Comparison of ENCODE assay signal across 16 cellular contexts in the genomic region with DNA sequence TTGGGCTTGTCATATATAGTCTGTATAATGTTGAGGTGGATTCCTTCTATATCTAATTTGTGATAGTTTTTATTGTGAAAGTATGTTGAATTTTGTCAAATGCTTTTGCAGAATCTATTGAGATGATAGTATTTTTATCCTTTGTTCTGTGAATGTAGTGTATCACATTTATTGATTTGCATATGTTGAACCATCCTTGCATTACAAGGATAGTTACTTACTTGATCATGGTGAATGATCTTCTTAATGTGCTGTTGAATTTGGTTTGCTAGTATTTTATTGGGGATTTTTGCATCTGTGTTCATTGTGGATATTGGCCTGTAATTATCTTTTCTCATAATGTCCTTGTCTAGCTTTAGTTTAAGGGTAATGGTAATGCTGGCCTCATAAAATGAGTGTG. TPM values are rescaled to one million over a fixed set of nuclear protein-coding genes. Genes with fewer than 3 reads are reported as not detected.
DNase-seq lines count a peak whose midpoint lies in the region; ATAC-seq, FAIRE-seq and TF ChIP-seq lines count a peak whose summit lies in the region.
"Had no signal": no experiment of that assay in that cellular context is flagged by ENCODE, and none has a peak within 500 bp of the region (broad histone marks: within the 10 kb centered on the region; RNA-seq: fewer than 3 reads in every experiment).

No MANE protein-coding gene starts in this region.

- no peaks in the 10 kb centered on the region for H4K20me1 ChIP-seq in astrocyte (ENCODE audit: insufficient read depth, low read length)

- FAIRE-seq in H54 (lab: Jason Lieb, UNC) (peak; percentile 65), astrocyte (lab: Jason Lieb, UNC) (peak; percentile 64)
- FAIRE-seq: GM12891 had no signal

- no peaks in the 10 kb centered on the region for H3K36me3 ChIP-seq in astrocyte (ENCODE audit: insufficient read depth, low read length)
- H3K36me3 ChIP-seq: HAP-1 had no signal

- H3K36me3 Mint-ChIP-seq in astrocyte (ENCODE audit: low read depth, unreplicated experiment), result no peaks in the 10 kb centered on the region

- no peak overlapping the region for H3K4me3 Mint-ChIP-seq in astrocyte (ENCODE audit: unreplicated experiment)
- H3K4me3 Mint-ChIP-seq: CD4-positive, alpha-beta memory T cell; GM23338; HFFc6 had no signal

- no peaks in the 10 kb centered on the region for H3K27me3 ChIP-seq in astrocyte (ENCODE audit: insufficient read depth, low read length)

- no peak for TF ChIP-seq CTCF in astrocyte (IDR thresholded peaks at IDR 0.05; ENCODE audit: insufficient read depth, low read depth, low read length)

- H3K27ac Mint-ChIP-seq in astrocyte (ENCODE audit: unreplicated experiment), result no peak overlapping the region
- H3K27ac Mint-ChIP-seq: CD4-positive, alpha-beta memory T cell; GM23338; HFFc6 had no signal

- peak; percentile 3 for DNase-seq in NCI-H748 (lab: John Stamatoyannopoulos, UW; ENCODE audit: unreplicated experiment)
- DNase-seq in NCI-H748 treated with DMSO at 0.1 percent for 48 hours (lab: John Stamatoyannopoulos, UW), result no peak
- no peak for DNase-seq in H54 (ENCODE audit: insufficient read length, low spot score)
- DNase-seq in astrocyte (ENCODE audit: low read depth), result no peak
- DNase-seq in LoVo (ENCODE audit: low spot score), result no peak
- DNase-seq in Right ventricle myocardium superior, result no peak
- DNase-seq: C1 segment of cervical spinal cord; CD4-positive, alpha-beta memory T cell; COR-L47; DMS153; DMS79 treated with DMSO at 0.1 percent for 48 hours; GF-D8; HFFc6 had no signal

- H3K4me1 ChIP-seq in astrocyte (ENCODE audit: insufficient read depth, low read length), result no peaks in the 10 kb centered on the region

- H3K4me1 Mint-ChIP-seq in astrocyte (ENCODE audit: low read depth, unreplicated experiment), result no peaks in the 10 kb centered on the region
- H3K4me1 Mint-ChIP-seq: CD4-positive, alpha-beta memory T cell had no signal

- TF ChIP-seq POLR2A in H54 (IDR thresholded peaks at IDR 0.05; ENCODE audit: low read depth, low read length), result no peak

- no peaks in the 10 kb centered on the region for H3K27me3 Mint-ChIP-seq in astrocyte (ENCODE audit: low read depth, unreplicated experiment)
- H3K27me3 Mint-ChIP-seq: CD4-positive, alpha-beta memory T cell had no signal

- H3K9me3 Mint-ChIP-seq in astrocyte (ENCODE audit: unreplicated experiment), result peaks cover 8% of the 10 kb centered on the region

- intact Hi-C loops in Right ventricle myocardium superior (cut with DNase I), result no loop called here

- H3K79me2 ChIP-seq in astrocyte (ENCODE audit: insufficient read depth, low read length), result no peaks in the 10 kb centered on the region

- H3K4me2 ChIP-seq in astrocyte (ENCODE audit: low read length), result no peak overlapping the region
- H3K4me2 ChIP-seq: GM23338 had no signal

- no peak overlapping the region for H3K27ac ChIP-seq in astrocyte (ENCODE audit: low read depth, low read length)

- no peak overlapping the region for H3K4me3 ChIP-seq in astrocyte (ENCODE audit: insufficient read depth, low read depth, low read length)
- H3K4me3 ChIP-seq: GM23338, HAP-1 had no signal

- H2AFZ ChIP-seq in astrocyte (ENCODE audit: low read depth, low read length), result no peak overlapping the region
- H2AFZ ChIP-seq: GM23338 had no signal

- no peak overlapping the region for H3K9ac ChIP-seq in astrocyte (ENCODE audit: low read length)

- no peaks in the 10 kb centered on the region for H3K9me3 ChIP-seq in astrocyte (ENCODE audit: insufficient read depth, low read depth, low read length)
- H3K9me3 ChIP-seq: HAP-1 had no signal

- ATAC-seq in Right ventricle myocardium superior (ENCODE audit: poor library complexity), result no peak
- ATAC-seq: GM23338 had no signal

RNA-seq across cellular contexts. Expression of a gene that starts 8.3 kb away (rescaled TPM):
- total RNA-seq in astrocyte (6.8 and 8.3 TPM in 2 replicates), Right ventricle myocardium superior (23.1 TPM)
